ENCODE assay signal across 1 cellular context in genomic region chr2:8158714-8159113, GRCh38.
TF ChIP-seq lines count a peak whose summit lies in the region.

No MANE protein-coding gene starts in this region.

TF ChIP-seq in GM23338, 12 proteins besides CTCF, POLR2A, EP300 and RAD21 (continued from another document):
- no peak for TF ChIP-seq ZNF462 (CRISPR knock-in tag; IDR thresholded peaks at IDR 0.05)
